23 cellular contexts compared by ENCODE assay signal in the genomic region with DNA sequence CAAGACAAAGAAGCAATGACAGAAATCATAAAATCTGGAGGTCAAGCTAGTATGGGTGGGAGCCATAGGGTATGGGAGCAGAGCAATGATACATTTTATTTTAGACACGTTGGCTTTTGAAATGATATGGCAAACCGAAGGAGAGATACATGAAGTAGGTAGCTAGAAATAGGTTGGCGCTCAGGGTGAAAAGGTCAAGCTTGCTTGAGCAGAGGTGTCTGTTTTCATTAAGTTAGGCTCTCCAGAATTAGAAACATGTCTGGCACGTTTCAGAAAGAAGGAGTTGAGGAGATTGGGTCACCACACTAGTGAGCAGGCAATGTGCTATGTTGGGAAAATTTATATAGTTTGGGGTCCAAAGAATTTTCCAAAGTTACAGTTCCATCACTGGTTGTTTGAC.
"Had no signal": no experiment of that assay in that cellular context is flagged by ENCODE, and none has a peak within 500 bp of the region (broad histone marks: within the 10 kb centered on the region; RNA-seq: fewer than 3 reads in every experiment).

No MANE protein-coding gene starts in this region.

- ATAC-seq: foreskin keratinocyte; left colon; lower lobe of right lung; natural killer cell; pancreas; right lobe of liver; stimulated activated effector memory CD8-positive, alpha-beta T cell treated with anti-CD3 and anti-CD28 coated beads, Interleukin-12 subunit alpha, Interleukin-12 subunit beta, amount 100 ng/mL, for 72 hours had no signal

- H3K9me3 ChIP-seq: colonic mucosa, esophagus muscularis mucosa, left ventricle myocardium inferior, lower lobe of right lung, neutrophil, pancreas, right lobe of liver, thyroid gland, vagina had no signal

- DNase-seq: colonic mucosa; effector CD8-positive, alpha-beta T cell; endodermal cell; foreskin keratinocyte; glutamatergic neuron; hippocampal formation; left colon; left ventricle myocardium inferior; lower lobe of right lung; natural killer cell; pancreas; right lobe of liver; stimulated activated CD4-positive, alpha-beta T cell treated with anti-CD3 and anti-CD28 coated beads, Interleukin-2, amount 100 ng/mL, for 24 hours; stimulated activated CD4-positive, alpha-beta T cell treated with anti-CD3 and anti-CD28 coated beads, Interleukin-4, amount 100 ng/mL, for 24 hours; stimulated activated naive CD4-positive, alpha-beta T cell treated with Interleukin-2 at 50 U/mL for 16 hours; stomach; thyroid gland; trophoblast cell had no signal

- H3K4me1 ChIP-seq: colonic mucosa, esophagus muscularis mucosa, foreskin keratinocyte, heart right ventricle, left ventricle myocardium inferior, lower lobe of right lung, pancreas, right lobe of liver, stomach, thyroid gland, vagina had no signal

- H3K36me3 ChIP-seq: colonic mucosa, esophagus muscularis mucosa, heart right ventricle, left ventricle myocardium inferior, lower lobe of right lung, neutrophil, pancreas, right lobe of liver, stomach, thyroid gland, vagina had no signal

- H3K27ac ChIP-seq: colonic mucosa, esophagus muscularis mucosa, foreskin keratinocyte, heart right ventricle, left ventricle myocardium inferior, lower lobe of right lung, neutrophil, pancreas, right lobe of liver, stomach, thyroid gland, vagina had no signal

- H3K27me3 ChIP-seq: colonic mucosa, esophagus muscularis mucosa, foreskin keratinocyte, heart right ventricle, neutrophil, pancreas, right lobe of liver, stomach, thyroid gland, vagina had no signal

- H3K4me3 ChIP-seq: colonic mucosa, esophagus muscularis mucosa, heart right ventricle, left ventricle myocardium inferior, lower lobe of right lung, pancreas, right lobe of liver, stomach, thyroid gland, vagina had no signal
